Comparison of ENCODE assay signal across 8 cellular contexts in the genomic region with DNA sequence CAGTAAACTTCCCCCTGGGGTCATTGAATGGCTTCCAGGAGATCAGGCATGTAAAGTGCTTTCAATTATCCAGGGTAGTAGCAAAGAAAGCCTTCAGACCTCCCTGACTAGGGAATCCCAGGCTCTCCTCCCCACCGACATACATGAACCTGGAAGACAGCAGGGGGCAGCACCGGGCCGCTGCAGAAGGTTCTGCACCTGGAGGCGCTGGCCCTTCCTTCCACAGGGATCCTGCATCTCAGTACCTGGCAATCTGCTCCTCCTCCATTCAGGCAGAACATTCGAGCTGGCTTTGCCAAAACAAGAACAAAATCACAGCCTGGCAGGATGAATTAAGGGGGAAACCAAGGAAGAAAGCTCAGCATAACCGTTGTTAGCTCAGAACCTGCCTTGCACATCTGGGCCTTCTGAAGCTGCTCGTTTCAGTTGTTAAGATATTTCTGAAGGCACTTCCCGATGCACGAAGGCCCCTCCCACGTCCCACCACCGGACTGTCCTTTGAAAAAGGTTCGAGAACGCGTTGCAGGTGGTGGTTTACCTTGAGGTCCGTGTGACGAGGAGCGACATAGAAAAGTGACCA.
A peak's percentile ranks its signal among the peaks of the same experiment; 100 is the strongest.
DNase-seq lines count a peak whose midpoint lies in the region; ATAC-seq and TF ChIP-seq lines count a peak whose summit lies in the region.

No MANE protein-coding gene starts in this region.

- H3K4me1 ChIP-seq in OCI-LY7 (ENCODE audit: insufficient read depth, low read length, poor library complexity, severe bottlenecking) (peaks cover 10% of the 10 kb centered on the region), esophagus squamous epithelium (peaks cover 0 to 29% (median 3%) of the 10 kb centered on the region in 3 donors), psoas muscle (no peaks in the 10 kb centered on the region)

- DNase-seq in AG09309 (ENCODE audit: low read depth): no peak
- DNase-seq in OCI-LY7 (ENCODE audit: low spot score): no peak
- no peak for DNase-seq in esophagus squamous epithelium (lab: John Stamatoyannopoulos, UW)
- no peak for DNase-seq in psoas muscle
- no peak for DNase-seq in MV-4-11 (lab: John Stamatoyannopoulos, UW)
- DNase-seq in activated CD8-positive, alpha-beta memory T cell treated with anti-CD3 and anti-CD28 coated beads for 24 hours: no peak

- intact Hi-C loops in OCI-LY7 (cut with micrococcal nuclease; ENCODE audit: unreplicated experiment): no loop called here
- intact Hi-C loops in esophagus squamous epithelium (cut with DNase I): no loop called here
- intact Hi-C loops in psoas muscle (cut with DNase I): no loop called here

- no peaks in the 10 kb centered on the region for H4K20me1 ChIP-seq in OCI-LY7 (ENCODE audit: insufficient read depth, low read length)

- no peaks in the 10 kb centered on the region for H3K79me2 ChIP-seq in OCI-LY7 (ENCODE audit: insufficient read depth, low read depth, low read length)

- H3K4me3 ChIP-seq in AG09309 (ENCODE audit: control insufficient read depth, low read depth, low read length) (no peak overlapping the region), OCI-LY7 (ENCODE audit: low read depth, low read length, poor library complexity, severe bottlenecking) (no peak overlapping the region), esophagus squamous epithelium (no peak overlapping the region), psoas muscle (no peak overlapping the region)

- no peaks in the 10 kb centered on the region for H3K9me2 ChIP-seq in OCI-LY7 (ENCODE audit: insufficient read depth, low read length)

- H3K27ac ChIP-seq in OCI-LY7 (ENCODE audit: low read depth, low read length, poor library complexity, severe bottlenecking) (no peak overlapping the region), esophagus squamous epithelium (no peak overlapping the region), psoas muscle (no peak overlapping the region)

- CTCF ChIA-PET in OCI-LY7 (lab: Charles Lee; ENCODE audit: unreplicated experiment): no interaction called here

- 61 to 75% methylated on average over 12 to 16 of the region's 17 CpGs for WGBS in esophagus squamous epithelium, 2 donors
- WGBS in psoas muscle, 3 donors: 72 to 74% (median 73%) methylated on average over 17 of the region's 17 CpGs

- ATAC-seq in psoas muscle (no peak), HG02678 (IDR thresholded peaks at IDR 0.05; ENCODE audit: unreplicated experiment) (no peak)

- no peaks in the 10 kb centered on the region for H3K9me3 ChIP-seq in OCI-LY7 (ENCODE audit: low read length)
- no peaks in the 10 kb centered on the region for H3K9me3 ChIP-seq in esophagus squamous epithelium
- no peaks in the 10 kb centered on the region for H3K9me3 ChIP-seq in psoas muscle

- no peak overlapping the region for H2AFZ ChIP-seq in OCI-LY7 (ENCODE audit: low read length)

- peak; percentile 81 for TF ChIP-seq CTCF in AG09309 (IDR thresholded peaks at IDR 0.05; ENCODE audit: control insufficient read depth, insufficient read depth, low read depth, low read length, missing control alignments)
- peak; percentile 66 for TF ChIP-seq CTCF in GM12873 (IDR thresholded peaks at IDR 0.05; ENCODE audit: insufficient read depth, low read depth, low read length, missing control alignments)
- TF ChIP-seq CTCF in OCI-LY7 (conservative IDR thresholded peaks at IDR 0.05; ENCODE audit: low read length): peak; percentile 76
- peak in 5 of 6 experiments; percentile 51 to 77 (median 52) for TF ChIP-seq CTCF in esophagus squamous epithelium (IDR thresholded peaks at IDR 0.05)
- peak; percentile 27 for TF ChIP-seq CTCF in psoas muscle (IDR thresholded peaks at IDR 0.05)

- TF ChIP-seq POLR2A in esophagus squamous epithelium (IDR thresholded peaks at IDR 0.05): no peak

- no peak overlapping the region for H3K4me2 ChIP-seq in OCI-LY7 (ENCODE audit: low read length)

- no peaks in the 10 kb centered on the region for H3K27me3 ChIP-seq in esophagus squamous epithelium
- no peaks in the 10 kb centered on the region for H3K27me3 ChIP-seq in psoas muscle (ENCODE audit: insufficient read depth in 3 of 3, low read length in 2 of 3)

- no TSS peak for BruUV-seq in OCI-LY7 (replicated peaks; lab: Mats Ljungman, UMichigan)

- POLR2A ChIA-PET in OCI-LY7 (lab: Charles Lee): no interaction called here

- H3K36me3 ChIP-seq in OCI-LY7 (ENCODE audit: insufficient read depth, low read length) (peaks cover 6% of the 10 kb centered on the region), esophagus squamous epithelium (peaks cover 0 to 17% (median 0%) of the 10 kb centered on the region in 3 donors), psoas muscle (ENCODE audit: insufficient read depth in 1 of 2, low read depth in 1 of 2) (no peaks in the 10 kb centered on the region)

Comparison
In these comparisons a context has a peak if more than half of its experiments do, and no peak if none do; other contexts are left out.
1. CTCF ChIP-seq: peak in every context shown above with its lines; median percentile 81 in AG09309; 76 in OCI-LY7; 66 in GM12873; 52 in esophagus squamous epithelium; 27 in psoas muscle.